4 cellular contexts compared by ENCODE assay signal in genomic region chr11:119017377-119017776, GRCh38. TPM values are rescaled to one million over a fixed set of nuclear protein-coding genes. Genes with fewer than 3 reads are reported as not detected.
DNase-seq lines count a peak whose midpoint lies in the region; ATAC-seq and TF ChIP-seq lines count a peak whose summit lies in the region.
"Not testable (repeated sequence)": the region's sequence is repeated elsewhere in the genome, so short reads cannot be mapped to it uniquely, and the experiment has no call there.

No MANE protein-coding gene starts in this region.

- intact Hi-C loops in Panc1 (cut with micrococcal nuclease; ENCODE audit: unreplicated experiment); dendritic cell treated with granulocyte-macrophage colony-stimulating factor and Interleukin-4, amounts not matched to agents 40 ng/mL and 50 ng/mL, for 4 days (cut with micrococcal nuclease); aorta (cut with DNase I): not testable (repeated sequence)

- not testable (repeated sequence) for H3K9me3 Mint-ChIP-seq in dendritic cell treated with granulocyte-macrophage colony-stimulating factor and Interleukin-4, amounts not matched to agents 40 ng/mL and 50 ng/mL, for 4 days

- TF ChIP-seq CTCF in Panc1 (IDR thresholded peaks at IDR 0.05), result not testable (repeated sequence)

- H3K9me3 ChIP-seq in Panc1 (ENCODE audit: control insufficient read depth, insufficient read depth, low read depth, low read length); mucosa of rectum (ENCODE audit: control insufficient read depth in 2 of 2, low read length in 2 of 2); aorta (ENCODE audit: control insufficient read depth, low read length): not testable (repeated sequence)

- H3K27ac Mint-ChIP-seq in dendritic cell treated with granulocyte-macrophage colony-stimulating factor and Interleukin-4, amounts not matched to agents 40 ng/mL and 50 ng/mL, for 4 days, result peak overlapping the region; percentile 99

- POLR2A ChIA-PET in Panc1 (lab: Charles Lee), result interaction anchor here (0.7 kb wide), 2 partner anchors 14 to 18 kb away, joined by 4 to 5 read pairs; no protein-coding TSS in a partner anchor

- H3K4me3 Mint-ChIP-seq in dendritic cell treated with granulocyte-macrophage colony-stimulating factor and Interleukin-4, amounts not matched to agents 40 ng/mL and 50 ng/mL, for 4 days, result peak overlapping the region; percentile 98

- peaks cover 27% of the 10 kb centered on the region for H3K4me1 Mint-ChIP-seq in dendritic cell treated with granulocyte-macrophage colony-stimulating factor and Interleukin-4, amounts not matched to agents 40 ng/mL and 50 ng/mL, for 4 days (ENCODE audit: low read depth)

- H3K36me3 Mint-ChIP-seq in dendritic cell treated with granulocyte-macrophage colony-stimulating factor and Interleukin-4, amounts not matched to agents 40 ng/mL and 50 ng/mL, for 4 days (ENCODE audit: low read depth), result peaks cover 93% of the 10 kb centered on the region

- CTCF ChIA-PET in Panc1 (lab: Charles Lee), result not testable (repeated sequence)

- H3K27me3 ChIP-seq in Panc1 (ENCODE audit: control insufficient read depth, insufficient read depth, low read length); mucosa of rectum (ENCODE audit: control insufficient read depth in 2 of 2, insufficient read depth in 2 of 2, low read length in 2 of 2); aorta (ENCODE audit: control insufficient read depth in 1 of 2, insufficient read depth in 2 of 2, low read length in 1 of 2): not testable (repeated sequence)

- H3K27ac ChIP-seq in Panc1 (ENCODE audit: low read length) (peak overlapping the region; percentile 99), mucosa of rectum (ENCODE audit: low read depth in 2 of 2, low read length in 2 of 2) (peak overlapping the region; percentile 99), aorta (ENCODE audit: low read depth in 1 of 2, low read length in 2 of 2) (peak overlapping the region in 1 of 2 donors; percentile 3)

- H3K36me3 ChIP-seq in Panc1 (ENCODE audit: control insufficient read depth, insufficient read depth, low read length) (peaks cover 26% of the 10 kb centered on the region), mucosa of rectum (ENCODE audit: control insufficient read depth in 2 of 2, insufficient read depth in 2 of 2, low read length in 2 of 2) (peaks cover 29 to 48% of the 10 kb centered on the region in 2 donors)
- not testable (repeated sequence) for H3K36me3 ChIP-seq in aorta (ENCODE audit: control insufficient read depth in 1 of 2, insufficient read depth in 2 of 2, low read length in 1 of 2)

- not testable (repeated sequence) for H3K27me3 Mint-ChIP-seq in dendritic cell treated with granulocyte-macrophage colony-stimulating factor and Interleukin-4, amounts not matched to agents 40 ng/mL and 50 ng/mL, for 4 days

- 6 to 7% methylated on average over 10 of the region's 10 CpGs for WGBS in aorta, 2 donors

- not testable (repeated sequence) for DNase-seq in Panc1 (ENCODE audit: low read depth, low spot score); aorta

- not testable (repeated sequence) for BruUV-seq in Panc1 (replicated peaks; lab: Mats Ljungman, UMichigan)

- H3K4me1 ChIP-seq in Panc1 (ENCODE audit: control insufficient read depth, insufficient read depth, low read length), result peaks cover 31% of the 10 kb centered on the region
- H3K4me1 ChIP-seq in mucosa of rectum (ENCODE audit: control insufficient read depth in 2 of 2, insufficient read depth in 2 of 2, low read length in 2 of 2), result peaks cover 29 to 32% of the 10 kb centered on the region in 2 donors
- not testable (repeated sequence) for H3K4me1 ChIP-seq in aorta (ENCODE audit: control insufficient read depth in 1 of 2, insufficient read depth in 2 of 2, low read length in 2 of 2)

- not testable (repeated sequence) for ATAC-seq in Panc1; aorta (ENCODE audit: low FRiP score)

- peak overlapping the region; percentile 94 to 98 for H3K9ac ChIP-seq in mucosa of rectum (ENCODE audit: low read depth in 1 of 2, low read length in 2 of 2)

- peak overlapping the region; percentile 67 to 85 for H3K4me3 ChIP-seq in Panc1 (ENCODE audit: low read depth in 2 of 2, low read length in 2 of 2)
- peak overlapping the region; percentile 98 for H3K4me3 ChIP-seq in mucosa of rectum (ENCODE audit: low read length in 2 of 2)
- H3K4me3 ChIP-seq in aorta (ENCODE audit: low read length in 2 of 2), result peak overlapping the region; percentile 52 to 75

- in situ Hi-C loops in Panc1 (cut with HindIII; ENCODE audit: low pct_unique_long_range_greater_than_20kb, low sequenced_read_pairs), result loop anchor here (5.0 kb wide), 1 partner anchor 225 kb away; the partner anchor contains the start of gene DDX6

RNA-seq across cellular contexts. Expression of gene RPS25, which starts 0.8 kb away (rescaled TPM):
- total RNA-seq in Panc1 (2021; ENCODE audit: unreplicated experiment) (1,083 TPM), aorta (100 to 1,000 TPM; 804 to 820 TPM)
- polyA plus RNA-seq in Panc1 (2012; ENCODE audit: insufficient read length), result 1,187 TPM
- polyA plus RNA-seq in aorta, result 1,000 to 10,000 TPM; 2,334 to 4,827 TPM

RNA-seq across cellular contexts. Expression of gene TRAPPC4, which starts 1.2 kb away (rescaled TPM):
- total RNA-seq in Panc1 (2021; ENCODE audit: unreplicated experiment) (78.9 TPM), aorta (10 to 100 TPM; 49.6 to 54.3 TPM)
- 88.8 TPM for polyA plus RNA-seq in Panc1 (2012; ENCODE audit: insufficient read length)
- 10 to 100 TPM; 33.8 to 53.6 TPM for polyA plus RNA-seq in aorta

RNA-seq across cellular contexts. Expression of gene SLC37A4, which starts 13.3 kb away (rescaled TPM):
- total RNA-seq in Panc1 (2021; ENCODE audit: unreplicated experiment) (33.2 TPM), aorta (10 to 100 TPM in 1 of 2 donors, 1 to 10 TPM in 1; 7.8 to 12.9 TPM)
- 18.8 TPM for polyA plus RNA-seq in Panc1 (2012; ENCODE audit: insufficient read length)
- 1 to 10 TPM; 8.5 to 8.9 TPM for polyA plus RNA-seq in aorta

RNA-seq across cellular contexts. Expression of gene CENATAC, which starts 19.4 kb away (rescaled TPM):
- 45.4 TPM for total RNA-seq in Panc1 (2021; ENCODE audit: unreplicated experiment)
- polyA plus RNA-seq in Panc1 (2012; ENCODE audit: insufficient read length), result 12.1 TPM
- 10 to 100 TPM; 56.4 to 61.8 TPM for total RNA-seq in aorta
- 100 to 1,000 TPM in 1 of 2 donors, 10 to 100 TPM in 1; 10.3 to 138 TPM for polyA plus RNA-seq in aorta

RNA-seq across cellular contexts. Expression of gene HYOU1, which starts 39.6 kb away (rescaled TPM):
- 268 TPM for total RNA-seq in Panc1 (2021; ENCODE audit: unreplicated experiment)
- 193 TPM for polyA plus RNA-seq in Panc1 (2012; ENCODE audit: insufficient read length)
- total RNA-seq in aorta, result 100 to 1,000 TPM; 101 to 145 TPM
- polyA plus RNA-seq in aorta, result 10 to 100 TPM; 35.7 to 35.9 TPM
